33 cellular contexts compared by ENCODE assay signal in the genomic region with DNA sequence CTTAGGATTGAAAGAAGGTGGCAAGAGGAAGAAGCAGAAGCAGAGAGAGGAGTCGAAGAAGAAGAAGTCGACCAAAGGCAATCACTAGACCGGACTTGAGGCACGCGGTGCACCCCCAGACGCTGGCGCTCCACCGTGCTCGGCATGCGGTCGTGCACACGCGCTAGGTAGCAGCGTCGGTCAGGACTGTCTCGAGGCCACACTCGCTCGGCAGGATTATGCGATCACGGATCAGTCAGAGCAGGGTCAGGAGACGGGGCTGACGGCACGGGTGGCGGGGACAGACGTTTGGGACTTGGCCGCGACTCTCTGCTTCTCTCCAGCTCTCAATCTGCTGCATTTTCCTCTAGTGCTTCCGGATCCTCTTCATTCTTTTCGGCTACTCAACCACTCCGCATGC.
"Had no signal": no experiment of that assay in that cellular context is flagged by ENCODE, and none has a peak within 500 bp of the region (broad histone marks: within the 10 kb centered on the region; RNA-seq: fewer than 3 reads in every experiment).

No MANE protein-coding gene starts in this region.

- H3K27ac ChIP-seq: PC-9, RWPE1, VCaP had no signal

- FAIRE-seq: RCC 7860 had no signal

- DNase-seq: activated CD4-positive, alpha-beta memory T cell treated with anti-CD3 and anti-CD28 coated beads, Interleukin-2, amount 10 ng/mL, durations not matched to agents 7 days and 5 days; activated CD4-positive, alpha-beta T cell treated with anti-CD3 and anti-CD28 coated beads for 1 hour; activated CD4-positive, alpha-beta T cell treated with anti-CD3 and anti-CD28 coated beads for 48 hours; activated CD4-positive, CD25-positive, alpha-beta regulatory T cell; activated CD8-positive, alpha-beta memory T cell treated with anti-CD3 and anti-CD28 coated beads for 24 hours; activated CD8-positive, alpha-beta memory T cell treated with anti-CD3 and anti-CD28 coated beads, Interleukin-2, amount 10 ng/mL, durations not matched to agents 7 days and 5 days; activated CD8-positive, alpha-beta memory T cell treated with anti-CD3 and anti-CD28 coated beads, Interleukin-2, amount 50 U/mL, for 48 hours; activated effector memory CD4-positive, alpha-beta T cell treated with Interleukin-2 at 50 U/mL for 16 hours; activated naive CD4-positive, alpha-beta T cell treated with anti-CD3 and anti-CD28 coated beads, Interleukin-2, amount 10 ng/mL, durations not matched to agents 7 days and 5 days; activated naive CD8-positive, alpha-beta T cell treated with anti-CD3 and anti-CD28 coated beads, Interleukin-2, amount 50 U/mL, for 24 hours; activated T-cell treated with anti-CD3 and anti-CD28 coated beads, Interleukin-2, amount 50 U/mL, for 48 hours; anterior cingulate cortex; caudate nucleus; Karpas-422; NCI-H1105; NCI-H1417 treated with DMSO at 0.1 percent for 48 hours; NCI-H187 treated with DMSO at 0.1 percent for 48 hours; NCI-H2081; NCI-H2171 treated with DMSO at 0.1 percent for 48 hours; NCI-H2227 treated with DMSO at 0.1 percent for 48 hours; NCI-H446 treated with DMSO at 0.1 percent for 48 hours; NCI-H524 treated with DMSO at 0.1 percent for 48 hours; NK-92 treated with Interleukin-12 subunit alpha and Interleukin-12 subunit beta, amount 100 ng/mL, for 24 hours; PC-9; SW 1271; T-helper 1 cell; T-helper 2 cell; T-helper 9 cell had no signal

- H2AFZ ChIP-seq: PC-9 had no signal

- ATAC-seq: activated CD8-positive, alpha-beta memory T cell treated with anti-CD3 and anti-CD28 coated beads, Interleukin-2, amount 10 ng/mL, durations not matched to agents 7 days and 5 days; activated naive CD8-positive, alpha-beta T cell treated with anti-CD3 and anti-CD28 coated beads, Interleukin-2, amount 50 U/mL, for 24 hours had no signal

- H3K4me3 Mint-ChIP-seq: activated CD4-positive, alpha-beta memory T cell treated with anti-CD3 and anti-CD28 coated beads, Interleukin-2, amount 10 ng/mL, durations not matched to agents 7 days and 5 days; activated CD8-positive, alpha-beta memory T cell treated with anti-CD3 and anti-CD28 coated beads, Interleukin-2, amount 10 ng/mL, durations not matched to agents 7 days and 5 days; activated naive CD4-positive, alpha-beta T cell treated with anti-CD3 and anti-CD28 coated beads, Interleukin-2, amount 10 ng/mL, durations not matched to agents 7 days and 5 days; activated naive CD8-positive, alpha-beta T cell; activated naive CD8-positive, alpha-beta T cell treated with anti-CD3 and anti-CD28 coated beads, Interleukin-2, amount 50 U/mL, for 24 hours; brain had no signal

- H3K4me2 ChIP-seq: PC-9 had no signal

- H3K27ac Mint-ChIP-seq: activated CD4-positive, alpha-beta memory T cell treated with anti-CD3 and anti-CD28 coated beads, Interleukin-2, amount 10 ng/mL, durations not matched to agents 7 days and 5 days; activated CD8-positive, alpha-beta memory T cell treated with anti-CD3 and anti-CD28 coated beads, Interleukin-2, amount 10 ng/mL, durations not matched to agents 7 days and 5 days; activated naive CD4-positive, alpha-beta T cell treated with anti-CD3 and anti-CD28 coated beads, Interleukin-2, amount 10 ng/mL, durations not matched to agents 7 days and 5 days; activated naive CD8-positive, alpha-beta T cell; activated naive CD8-positive, alpha-beta T cell treated with anti-CD3 and anti-CD28 coated beads, Interleukin-2, amount 50 U/mL, for 24 hours; brain had no signal

- H3K4me3 ChIP-seq: PC-9 had no signal

- H3K9me3 Mint-ChIP-seq: activated CD4-positive, alpha-beta memory T cell treated with anti-CD3 and anti-CD28 coated beads, Interleukin-2, amount 10 ng/mL, durations not matched to agents 7 days and 5 days; activated naive CD4-positive, alpha-beta T cell treated with anti-CD3 and anti-CD28 coated beads, Interleukin-2, amount 10 ng/mL, durations not matched to agents 7 days and 5 days; activated naive CD8-positive, alpha-beta T cell treated with anti-CD3 and anti-CD28 coated beads, Interleukin-2, amount 50 U/mL, for 24 hours had no signal

- H3K27me3 Mint-ChIP-seq: activated CD4-positive, alpha-beta memory T cell treated with anti-CD3 and anti-CD28 coated beads, Interleukin-2, amount 10 ng/mL, durations not matched to agents 7 days and 5 days; activated CD8-positive, alpha-beta memory T cell treated with anti-CD3 and anti-CD28 coated beads, Interleukin-2, amount 10 ng/mL, durations not matched to agents 7 days and 5 days; activated naive CD4-positive, alpha-beta T cell treated with anti-CD3 and anti-CD28 coated beads, Interleukin-2, amount 10 ng/mL, durations not matched to agents 7 days and 5 days; activated naive CD8-positive, alpha-beta T cell; activated naive CD8-positive, alpha-beta T cell treated with anti-CD3 and anti-CD28 coated beads, Interleukin-2, amount 50 U/mL, for 24 hours; brain had no signal
